ENCODE assay signal across 10 cellular contexts in the genomic region with DNA sequence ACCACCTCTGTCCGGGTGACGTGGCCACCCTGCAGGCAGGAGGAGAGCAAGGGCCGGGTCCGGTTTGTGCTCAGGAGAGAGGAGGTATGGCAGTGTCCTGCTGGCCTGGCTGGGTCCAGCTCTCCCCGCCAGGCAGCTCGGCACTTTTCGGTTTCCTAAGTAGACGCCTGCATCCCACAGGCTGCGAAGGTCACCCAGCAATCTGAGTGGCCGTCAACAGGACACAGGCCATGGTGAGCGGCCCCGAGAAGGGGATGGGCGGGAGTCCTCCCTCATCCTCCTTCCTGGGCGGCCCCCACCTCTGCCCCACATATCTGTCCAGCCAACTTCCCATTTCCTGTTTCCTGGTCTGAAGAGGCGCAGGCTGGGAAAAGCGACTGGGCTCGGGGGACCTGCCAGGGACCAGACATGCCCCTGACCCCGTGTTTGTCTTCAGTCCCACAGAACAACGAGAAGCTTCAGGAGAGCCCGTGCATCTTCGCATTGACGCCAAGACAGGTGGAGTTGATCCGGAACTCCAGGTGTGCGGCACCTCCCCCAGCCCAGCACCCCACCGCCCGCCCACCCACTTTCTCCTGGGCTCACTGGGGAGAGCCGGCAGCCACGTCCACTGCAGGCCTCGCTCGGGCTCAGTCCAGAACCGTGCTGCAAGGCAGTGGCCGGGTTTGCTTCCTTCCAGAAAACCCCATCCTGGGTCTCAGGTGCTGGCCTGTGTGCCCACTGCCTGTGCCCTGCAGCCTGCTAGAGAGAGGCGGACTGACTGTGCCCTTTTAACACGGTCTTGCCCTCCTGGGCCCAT.
"Had no signal": no experiment of that assay in that cellular context is flagged by ENCODE, and none has a peak within 500 bp of the region (broad histone marks: within the 10 kb centered on the region; RNA-seq: fewer than 3 reads in every experiment).

No MANE protein-coding gene starts in this region.

- H3K4me3 ChIP-seq: esophagus squamous epithelium, ovary, tibial artery had no signal

- H3K9me3 ChIP-seq: esophagus squamous epithelium, ovary, tibial artery had no signal

- H3K4me3 Mint-ChIP-seq: nephron progenitor cell had no signal

- H3K27me3 ChIP-seq: esophagus squamous epithelium, ovary, tibial artery had no signal

- H3K27ac Mint-ChIP-seq: activated naive CD4-positive, alpha-beta T cell treated with anti-CD3 and anti-CD28 coated beads, Interleukin-2, amount 50 U/mL, for 72 hours; nephron progenitor cell had no signal

- H3K36me3 ChIP-seq: ovary had no signal

- H3K9me3 Mint-ChIP-seq: activated naive CD4-positive, alpha-beta T cell treated with anti-CD3 and anti-CD28 coated beads, Interleukin-2, amount 50 U/mL, for 72 hours had no signal

- H3K27ac ChIP-seq: ovary, tibial artery had no signal

- ATAC-seq: activated naive CD4-positive, alpha-beta T cell treated with anti-CD3 and anti-CD28 coated beads, Interleukin-2, amount 50 U/mL, for 72 hours had no signal

- DNase-seq: activated effector memory CD4-positive, alpha-beta T cell treated with Interleukin-2 at 50 U/mL for 16 hours; activated T-cell treated with anti-CD3 and anti-CD28 coated beads, Interleukin-2, amount 50 U/mL, for 1 hour; esophagus squamous epithelium; foreskin melanocyte; mesendoderm; nephron progenitor cell; T-helper 2 cell had no signal
